In genomic region chr17:51119415-51120356, GRCh38 we compare ENCODE assay signal across 8 cellular contexts.
A peak's percentile ranks its signal among the peaks of the same experiment; 100 is the strongest.
DNase-seq lines count a peak whose midpoint lies in the region; ATAC-seq and TF ChIP-seq lines count a peak whose summit lies in the region.

No MANE protein-coding gene starts in this region.

- peaks cover 15% of the 10 kb centered on the region for H3K4me1 ChIP-seq in rectal smooth muscle tissue (ENCODE audit: control insufficient read depth, insufficient read depth, low read length)

- ATAC-seq in GM19467 (IDR thresholded peaks at IDR 0.05; ENCODE audit: unreplicated experiment) = peak; percentile 3
- peak; percentile 28 for ATAC-seq in HG03571 (IDR thresholded peaks at IDR 0.05; ENCODE audit: unreplicated experiment)

- in situ Hi-C loops in astrocyte of the spinal cord (cut with HindIII; ENCODE audit: low sequenced_read_pairs) = no loop called here

- DNase-seq in DMS 273 (lab: John Stamatoyannopoulos, UW; ENCODE audit: unreplicated experiment) (peak; percentile 82), T-helper 1 cell (peak; percentile 18 to 39 (median 29)), astrocyte of the spinal cord (ENCODE audit: low read depth, low spot score) (peak; percentile 50), hepatic stellate cell (ENCODE audit: low spot score) (peak; percentile 35), SHP77 treated with DMSO at 0.1 percent for 48 hours (lab: John Stamatoyannopoulos, UW) (no peak)

- TF ChIP-seq CTCF in astrocyte of the spinal cord (IDR thresholded peaks at IDR 0.05; ENCODE audit: low read depth, low read length) = peak; percentile 28

- no peaks in the 10 kb centered on the region for H3K36me3 ChIP-seq in rectal smooth muscle tissue (ENCODE audit: control insufficient read depth, insufficient read depth, low read length)

- H3K27ac ChIP-seq in rectal smooth muscle tissue (ENCODE audit: low read depth, low read length) = peak overlapping the region; percentile 98

- H3K27me3 ChIP-seq in rectal smooth muscle tissue (ENCODE audit: control insufficient read depth, insufficient read depth, low read length) = no peaks in the 10 kb centered on the region

- peak overlapping the region; percentile 96 for H3K4me3 ChIP-seq in astrocyte of the spinal cord (ENCODE audit: low read depth, low read length)
- peak overlapping the region; percentile 98 for H3K4me3 ChIP-seq in rectal smooth muscle tissue (ENCODE audit: low read length)

- H3K9ac ChIP-seq in rectal smooth muscle tissue (ENCODE audit: low read length) = peak overlapping the region; percentile 99
